ENCODE assay signal across 8 cellular contexts in genomic region chr12:64890873-64891468, GRCh38.
DNase-seq lines count a peak whose midpoint lies in the region; ATAC-seq, FAIRE-seq and TF ChIP-seq lines count a peak whose summit lies in the region.

No MANE protein-coding gene starts in this region.

- peak; percentile 84 for TF ChIP-seq CTCF in A549 (IDR thresholded peaks at IDR 0.05)
- peak; percentile 43; the same call in 1 of the 2 replicates for TF ChIP-seq CTCF in GM12874 (IDR thresholded peaks at IDR 0.05; ENCODE audit: insufficient read depth, low read depth, low read length)
- TF ChIP-seq CTCF in ascending aorta (IDR thresholded peaks at IDR 0.05), result peak; percentile 67 to 79 (median 72)

- intact Hi-C loops in ascending aorta (cut with DNase I) (loop anchor here (1.0 to 10.0 kb wide), 4 partner anchors 232 to 1216 kb away; no protein-coding TSS in a partner anchor), right cardiac atrium (cut with DNase I) (loop anchor here (5.0 to 10.0 kb wide), 7 partner anchors 216 to 1214 kb away; partner anchors contain the start of gene WIF1 (in 2 of the 4))

- FAIRE-seq in A549 (lab: Jason Lieb, UNC), result peak; percentile 7

- CTCF ChIA-PET in A549 (lab: Yijun Ruan, JAX), result interaction anchor here (0.7 to 5.3 kb wide), 47 partner anchors 9 to 1818 kb away, joined by 3 to 67 read pairs (median 4); partner anchors contain the start of gene WIF1

- H3K9me3 ChIP-seq in A549 (no peaks in the 10 kb centered on the region), ascending aorta (no peaks in the 10 kb centered on the region), right cardiac atrium (ENCODE audit: control insufficient read depth, low read length) (no peaks in the 10 kb centered on the region)

- no peaks in the 10 kb centered on the region for H3K4me1 ChIP-seq in A549
- H3K4me1 ChIP-seq in ascending aorta, result no peaks in the 10 kb centered on the region
- H3K4me1 ChIP-seq in right cardiac atrium (ENCODE audit: control insufficient read depth, insufficient read depth, low read length), result no peaks in the 10 kb centered on the region

- TF ChIP-seq EP300 in A549 (IDR thresholded peaks at IDR 0.05), result no peak

- H3K36me3 ChIP-seq in ascending aorta, result no peaks in the 10 kb centered on the region

- H3K27ac ChIP-seq in A549, result no peak overlapping the region
- no peak overlapping the region for H3K27ac ChIP-seq in ascending aorta
- no peak overlapping the region for H3K27ac ChIP-seq in right cardiac atrium (ENCODE audit: low read length)

- peak; percentile 68 to 87; a peak in 4 of 6 replicates for ATAC-seq in A549
- ATAC-seq in HG03159 (IDR thresholded peaks at IDR 0.05; ENCODE audit: unreplicated experiment), result peak; percentile 69
- ATAC-seq in right cardiac atrium, result peak; percentile 51 to 71

- WGBS in A549 (ENCODE audit: missing lambda C conversion rate), result 42% methylated on average over 6 of the region's 6 CpGs
- WGBS in right cardiac atrium, result 56% methylated on average over 6 of the region's 6 CpGs

- POLR2A ChIA-PET in A549 (lab: Yijun Ruan, JAX), result no interaction called here

- peak; percentile 92 to 93 for TF ChIP-seq RAD21 in A549 (conservative IDR thresholded peaks at IDR 0.05 in 1 of 2, IDR thresholded peaks at IDR 0.05 in 1 of 2)

- no peak for TF ChIP-seq POLR2A in A549 (IDR thresholded peaks at IDR 0.05; ENCODE audit: low read length)

- H3K27me3 ChIP-seq in ascending aorta, result no peaks in the 10 kb centered on the region
- H3K27me3 ChIP-seq in right cardiac atrium (ENCODE audit: control insufficient read depth, insufficient read depth), result peaks cover 2% of the 10 kb centered on the region

- DNase-seq in A549 (ENCODE audit: low read depth in 1 of 2, low spot score in 1 of 2) (peak; percentile 44 to 62), NCI-H510A (lab: John Stamatoyannopoulos, UW) (peak; percentile 16), ascending aorta (ENCODE audit: low spot score in 2 of 2) (no peak), right cardiac atrium (no peak), smooth muscle cell of the brain vasculature (ENCODE audit: low read depth, low spot score) (peak; percentile 33)
- no peak for DNase-seq in stimulated activated CD4-positive, alpha-beta T cell treated with anti-CD3 and anti-CD28 coated beads, Interleukin-2, amount 100 ng/mL, for 24 hours

- 0 out of 3 replicates have a peak overlapping the region, but pooled peaks have one; percentile 25 for H3K4me2 ChIP-seq in A549

- H3K4me3 ChIP-seq in A549 (no peak overlapping the region), ascending aorta (no peak overlapping the region), right cardiac atrium (ENCODE audit: low read length) (no peak overlapping the region)

TF ChIP-seq in A549, 52 proteins besides CTCF, POLR2A, EP300 and RAD21:
- peak; percentile 82 for TF ChIP-seq SMC3 (IDR thresholded peaks at IDR 0.05)
- no peak for TF ChIP-seq NR3C1 (IDR thresholded peaks at IDR 0.05)
- TF ChIP-seq TFCP2L1 (CRISPR knock-in tag; IDR thresholded peaks at IDR 0.05), result no peak
- no peak for TF ChIP-seq POLR2AphosphoS2 (conservative IDR thresholded peaks at IDR 0.05; ENCODE audit: low read length)
- TF ChIP-seq HOXB5 (CRISPR knock-in tag; IDR thresholded peaks at IDR 0.05), result no peak
- no peak for TF ChIP-seq RFX5 (IDR thresholded peaks at IDR 0.05)
- TF ChIP-seq TP53 (CRISPR knock-in tag; IDR thresholded peaks at IDR 0.05), result no peak
- TF ChIP-seq ZNF302 (CRISPR knock-in tag; IDR thresholded peaks at IDR 0.05), result no peak

Comparison
In these comparisons a context has a peak if more than half of its experiments do, and no peak if none do; other contexts are left out.
1. DNase-seq: peak in A549 (2 of 2), NCI-H510A (single experiment) and smooth muscle cell of the brain vasculature (single experiment); none in ascending aorta (0 of 2), right cardiac atrium (0 of 3) and stimulated activated CD4-positive, alpha-beta T cell treated with anti-CD3 and anti-CD28 coated beads, Interleukin-2, amount 100 ng/mL, for 24 hours (0 of 2).
2. Peak in every context shown above with its lines, with median percentiles within 50 percentile points of each other: ATAC-seq and CTCF ChIP-seq.